ENCODE assay signal across 1 cellular context in the genomic region with DNA sequence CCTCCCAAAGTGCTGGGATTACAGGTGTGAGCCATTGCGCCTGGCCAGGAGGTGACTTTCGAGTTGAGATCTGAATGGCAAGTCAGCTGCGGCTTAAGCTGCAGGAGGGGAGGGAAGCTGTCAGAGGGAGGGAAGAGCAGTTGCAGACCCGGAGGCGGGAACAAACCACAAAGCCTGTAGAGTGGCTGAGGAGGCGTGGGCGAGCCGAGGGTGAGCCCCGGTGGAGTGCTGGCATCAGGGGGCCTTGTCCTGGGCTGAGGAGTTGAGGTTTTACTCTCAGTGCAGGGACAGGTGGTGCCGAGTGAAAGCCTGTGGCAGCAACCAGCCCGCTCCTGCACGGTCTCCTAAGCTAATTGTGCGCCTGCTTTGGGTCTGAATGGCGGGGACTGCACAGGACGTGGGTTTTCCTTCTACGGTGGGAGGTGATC.
TF ChIP-seq lines count a peak whose summit lies in the region.

No MANE protein-coding gene starts in this region.

TF ChIP-seq in SK-N-SH, 30 proteins besides CTCF, POLR2A, EP300 and RAD21 (continued from another document):
- no peak for TF ChIP-seq FOXJ3 (CRISPR knock-in tag; IDR thresholded peaks at IDR 0.05)
- TF ChIP-seq TAF1 (IDR thresholded peaks at IDR 0.05; ENCODE audit: borderline replicate concordance, low read depth, low read length), result no peak
- TF ChIP-seq REST (IDR thresholded peaks at IDR 0.05; ENCODE audit: low read depth, low read length), result no peak
- TF ChIP-seq CHD2 (IDR thresholded peaks at IDR 0.05; ENCODE audit: low read length, partially characterized antibody), result no peak
- no peak for TF ChIP-seq POLR2AphosphoS5 (IDR thresholded peaks at IDR 0.05; ENCODE audit: low read depth, low read length)
- no peak for TF ChIP-seq USF1 (IDR thresholded peaks at IDR 0.05; ENCODE audit: borderline replicate concordance, low read depth)
- TF ChIP-seq TEAD4 (IDR thresholded peaks at IDR 0.05; ENCODE audit: borderline replicate concordance, insufficient read depth), result no peak
